ENCODE assay signal across 16 cellular contexts in the genomic region with DNA sequence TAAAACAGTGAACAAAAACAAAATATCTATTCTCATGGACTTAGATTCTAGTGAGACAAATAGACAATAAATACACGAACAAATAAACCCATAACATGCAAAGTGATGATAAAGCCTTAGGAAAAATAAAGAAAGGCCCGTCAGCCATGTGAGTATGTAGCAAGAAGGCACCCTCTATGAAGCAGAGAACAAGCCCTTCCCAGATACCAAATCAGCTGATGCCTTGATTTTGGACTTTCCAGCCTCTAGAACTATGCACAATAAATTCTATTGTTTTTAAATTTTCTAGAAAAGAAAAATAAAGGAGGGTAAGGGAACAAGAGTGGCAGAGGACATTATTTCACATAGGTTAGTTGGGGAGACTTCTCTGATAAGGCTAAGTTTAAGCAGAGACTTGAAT. TPM values are rescaled to one million over a fixed set of nuclear protein-coding genes. Genes with fewer than 3 reads are reported as not detected.
DNase-seq lines count a peak whose midpoint lies in the region; ATAC-seq and TF ChIP-seq lines count a peak whose summit lies in the region.
"Had no signal": no experiment of that assay in that cellular context is flagged by ENCODE, and none has a peak within 500 bp of the region (broad histone marks: within the 10 kb centered on the region; RNA-seq: fewer than 3 reads in every experiment).

No MANE protein-coding gene starts in this region.

- peak overlapping the region; percentile 41; the same call in 1 of the 2 replicates for H4K91ac ChIP-seq in IMR-90 (ENCODE audit: insufficient read depth, low read depth, low read length)

- H2BK120ac ChIP-seq in IMR-90 (ENCODE audit: low read depth, low read length): peak overlapping the region; percentile 76

- H3K79me1 ChIP-seq in IMR-90 (ENCODE audit: low read depth in 1 of 2, low read length in 2 of 2): peaks cover 4 to 32% of the 10 kb centered on the region in 2 experiments

- H3K14ac ChIP-seq in IMR-90 (replicated peaks; ENCODE audit: low read depth, low read length): 0 out of 2 replicates have a peak overlapping the region, but pooled peaks have one; percentile 53

- H3K4me2 ChIP-seq in HCT116 (ENCODE audit: low read length) (peak overlapping the region; percentile 1; the same call in 1 of the 2 replicates), IMR-90 (ENCODE audit: low read depth, low read length) (no peak overlapping the region)
- H3K4me2 ChIP-seq: GM23338 had no signal

- H2BK20ac ChIP-seq in IMR-90 (ENCODE audit: low read depth, low read length): peak overlapping the region; percentile 77

- H2AK5ac ChIP-seq in IMR-90 (ENCODE audit: low read depth, low read length): peak overlapping the region; percentile 31

- H3K23ac ChIP-seq in IMR-90 (ENCODE audit: low read depth, low read length): no peak overlapping the region

- no peaks in the 10 kb centered on the region for H3K9me3 Mint-ChIP-seq in activated CD8-positive, alpha-beta memory T cell treated with anti-CD3 and anti-CD28 coated beads, Interleukin-2, amount 10 ng/mL, durations not matched to agents 7 days and 5 days (ENCODE audit: low read depth)
- no peaks in the 10 kb centered on the region for H3K9me3 Mint-ChIP-seq in activated CD4-positive, alpha-beta T cell treated with anti-CD3 and anti-CD28 coated beads, Interleukin-2, amount 10 ng/mL, durations not matched to agents 24 days and 14 days
- H3K9me3 Mint-ChIP-seq: CD4-positive, alpha-beta memory T cell; GM23338; H9 had no signal

- no peak overlapping the region for H3K27ac Mint-ChIP-seq in activated CD8-positive, alpha-beta memory T cell treated with anti-CD3 and anti-CD28 coated beads, Interleukin-2, amount 10 ng/mL, durations not matched to agents 7 days and 5 days
- no peak overlapping the region for H3K27ac Mint-ChIP-seq in activated CD4-positive, alpha-beta T cell treated with anti-CD3 and anti-CD28 coated beads, Interleukin-2, amount 10 ng/mL, durations not matched to agents 24 days and 14 days
- H3K27ac Mint-ChIP-seq: GM23338, H9, HFFc6 had no signal

- peak overlapping the region; percentile 71; the same call in 1 of the 2 replicates for H3K27ac ChIP-seq in HCT116 (ENCODE audit: low read depth, low read length)
- no peak overlapping the region for H3K27ac ChIP-seq in IMR-90 (ENCODE audit: insufficient read depth, low read length)

- no TSS peak for BruUV-seq in HCT116 (replicated peaks; lab: Mats Ljungman, UMichigan)
- no TSS peak for BruUV-seq in IMR-90 (replicated peaks; lab: Mats Ljungman, UMichigan)

- H2AFZ ChIP-seq in HCT116 (ENCODE audit: low read depth, low read length, poor library complexity, severe bottlenecking) (no peak overlapping the region), IMR-90 (replicated peaks; ENCODE audit: low read length, poor library complexity) (no peak overlapping the region)
- H2AFZ ChIP-seq: GM23338 had no signal

- no peak overlapping the region for H3K56ac ChIP-seq in IMR-90 (ENCODE audit: extremely low read depth, insufficient read depth, low read length)

- intact Hi-C loops in HCT116 (cut with micrococcal nuclease): no loop called here
- intact Hi-C loops in IMR-90 (cut with micrococcal nuclease): no loop called here
- intact Hi-C loops in activated CD4-positive, alpha-beta T cell treated with anti-CD3 and anti-CD28 coated beads, Interleukin-2, amount 10 ng/mL, durations not matched to agents 24 days and 14 days (cut with micrococcal nuclease): no loop called here

- no peak for TF ChIP-seq RAD21 in HCT116 (IDR thresholded peaks at IDR 0.05; ENCODE audit: low read depth)
- no peak for TF ChIP-seq RAD21 in IMR-90 (IDR thresholded peaks at IDR 0.05; ENCODE audit: low read length)

- CTCF ChIA-PET in HCT116 (lab: Charles Lee): interaction anchor here (1.1 kb wide), 1 partner anchor 11 kb away, joined by 4 read pairs; no protein-coding TSS in a partner anchor
- CTCF ChIA-PET in IMR-90 (lab: Yijun Ruan, JAX): interaction anchor here (0.6 kb wide), 1 partner anchor 15 kb away, joined by 3 read pairs; no protein-coding TSS in a partner anchor
- CTCF ChIA-PET in activated CD8-positive, alpha-beta memory T cell treated with anti-CD3 and anti-CD28 coated beads, Interleukin-2, amount 10 ng/mL, durations not matched to agents 7 days and 5 days (lab: Charles Lee): no interaction called here

- RAD21 ChIA-PET in HCT116 (lab: Charles Lee; ENCODE audit: low non-redundant PET in 1 of 2, low total read pairs in 2 of 2, uncharacterized antibody in 2 of 2, unreplicated experiment in 2 of 2): interaction anchor here in 1 of 2 experiments (0.6 to 0.9 kb wide), 2 partner anchors 53 to 72 kb away, joined by 3 read pairs; no protein-coding TSS in a partner anchor

- H3K4ac ChIP-seq in IMR-90 (ENCODE audit: low read depth, low read length): peak overlapping the region; percentile 56; the same call in 1 of the 2 replicates

- H3K36me3 Mint-ChIP-seq in activated CD8-positive, alpha-beta memory T cell treated with anti-CD3 and anti-CD28 coated beads, Interleukin-2, amount 10 ng/mL, durations not matched to agents 7 days and 5 days: no peaks in the 10 kb centered on the region
- no peaks in the 10 kb centered on the region for H3K36me3 Mint-ChIP-seq in activated CD4-positive, alpha-beta T cell treated with anti-CD3 and anti-CD28 coated beads, Interleukin-2, amount 10 ng/mL, durations not matched to agents 24 days and 14 days (ENCODE audit: low read depth)

- H4K20me1 ChIP-seq in HCT116 (ENCODE audit: insufficient read depth) (no peaks in the 10 kb centered on the region), IMR-90 (ENCODE audit: insufficient read depth, low read length) (no peaks in the 10 kb centered on the region)

- H3K9me3 ChIP-seq in HCT116 (ENCODE audit: control insufficient read depth in 1 of 2, insufficient read depth in 1 of 2, low read depth in 1 of 2, low read length in 2 of 2): no peaks in the 10 kb centered on the region
- no peaks in the 10 kb centered on the region; the same call in 1 of the 2 replicates for H3K9me3 ChIP-seq in IMR-90 (ENCODE audit: control insufficient read depth, insufficient read depth, low read length)

- dilution Hi-C loops in IMR-90 (cut with HindIII; ENCODE audit: low sequenced_read_pairs, unreplicated experiment): no loop called here

- no peaks in the 10 kb centered on the region for H3K79me2 ChIP-seq in HCT116 (ENCODE audit: insufficient read depth, low read length)

- H3K9ac ChIP-seq in HCT116 (ENCODE audit: low read length) (no peak overlapping the region; the same call in 1 of the 2 replicates), IMR-90 (ENCODE audit: low read depth, low read length) (no peak overlapping the region)

- no peaks in the 10 kb centered on the region for H3K9me2 ChIP-seq in HCT116 (ENCODE audit: insufficient read depth)

- no CpG with 5 or more reads among the region's 2 CpGs for WGBS in IMR-90 (ENCODE audit: extremely low coverage in 2 of 2, insufficient read length in 1 of 2), 2 experiments

- TF ChIP-seq CTCF in HCT116 (IDR thresholded peaks at IDR 0.05 in 2 of 3, conservative IDR thresholded peaks at IDR 0.05 in 1 of 3; ENCODE audit: borderline replicate concordance in 1 of 3, insufficient read depth in 1 of 3, low read depth in 2 of 3, low read length in 2 of 3): no peak
- TF ChIP-seq CTCF in IMR-90 (conservative IDR thresholded peaks at IDR 0.05; ENCODE audit: low read depth, low read length): no peak

- H3K36me3 ChIP-seq in HCT116 (ENCODE audit: control insufficient read depth in 1 of 2, insufficient read depth in 2 of 2, low read length in 2 of 2) (no peaks in the 10 kb centered on the region), IMR-90 (ENCODE audit: control insufficient read depth, insufficient read depth, low read length) (no peaks in the 10 kb centered on the region)

- ATAC-seq in HCT116: no peak
- ATAC-seq in IMR-90 (ENCODE audit: low read depth): no peak
- no peak for ATAC-seq in activated CD8-positive, alpha-beta memory T cell treated with anti-CD3 and anti-CD28 coated beads, Interleukin-2, amount 10 ng/mL, durations not matched to agents 7 days and 5 days
- ATAC-seq: GM23338 had no signal

- H2BK15ac ChIP-seq in IMR-90 (ENCODE audit: low read depth, low read length): peak overlapping the region; percentile 45; the same call in 1 of the 3 replicates

- H4K5ac ChIP-seq in IMR-90 (ENCODE audit: low read depth, low read length): no peak overlapping the region

- DNase-seq in HCT116 (ENCODE audit: low read depth, low spot score) (no peak), IMR-90 (no peak), SK-MEL-5 (ENCODE audit: low read depth, low spot score) (peak; percentile 73), NCI-H2107 treated with DMSO at 0.1 percent for 48 hours (lab: John Stamatoyannopoulos, UW; ENCODE audit: unreplicated experiment) (no peak)
- DNase-seq in activated CD8-positive, alpha-beta memory T cell treated with anti-CD3 and anti-CD28 coated beads, Interleukin-2, amount 10 ng/mL, durations not matched to agents 7 days and 5 days: no peak
- DNase-seq in activated CD4-positive, alpha-beta T cell treated with anti-CD3 and anti-CD28 coated beads, Interleukin-2, amount 10 ng/mL, durations not matched to agents 24 days and 14 days: no peak
- DNase-seq: C1 segment of cervical spinal cord; Calu3; CD4-positive, alpha-beta memory T cell; COR-L47; DMS53; DMS79 treated with DMSO at 0.1 percent for 48 hours; GF-D8; H9; HFFc6 had no signal

- H3K27me3 Mint-ChIP-seq in activated CD8-positive, alpha-beta memory T cell treated with anti-CD3 and anti-CD28 coated beads, Interleukin-2, amount 10 ng/mL, durations not matched to agents 7 days and 5 days: no peaks in the 10 kb centered on the region
- peaks cover 13% of the 10 kb centered on the region for H3K27me3 Mint-ChIP-seq in activated CD4-positive, alpha-beta T cell treated with anti-CD3 and anti-CD28 coated beads, Interleukin-2, amount 10 ng/mL, durations not matched to agents 24 days and 14 days
- H3K27me3 Mint-ChIP-seq: CD4-positive, alpha-beta memory T cell had no signal

- peak overlapping the region in 1 of 2 experiments; percentile 6; a peak in 2 of 4 replicates for H4K8ac ChIP-seq in IMR-90 (ENCODE audit: low read depth in 2 of 2, low read length in 2 of 2)

- POLR2A ChIA-PET in HCT116 (lab: Charles Lee): interaction anchor here (1.2 to 5.7 kb wide), 4 partner anchors 11 to 48 kb away, joined by 4 to 37 read pairs (median 4); no protein-coding TSS in a partner anchor
- POLR2A ChIA-PET in IMR-90 (lab: Charles Lee; ENCODE audit: unreplicated experiment): no interaction called here

- H2AK9ac ChIP-seq in IMR-90 (replicated peaks; ENCODE audit: low read depth, low read length, poor library complexity): no peak overlapping the region

- H3K4me3 ChIP-seq in HCT116 (replicated peaks in 1 of 2; ENCODE audit: low read depth in 1 of 2, low read length in 2 of 2): no peak overlapping the region
- H3K4me3 ChIP-seq in IMR-90 (ENCODE audit: insufficient read depth, low read depth, low read length): no peak overlapping the region
- H3K4me3 ChIP-seq: GM23338 had no signal

- TF ChIP-seq POLR2A in HCT116 (IDR thresholded peaks at IDR 0.05; ENCODE audit: borderline replicate concordance, extremely low read depth, insufficient read depth, insufficient read length): no peak
- no peak for TF ChIP-seq POLR2A in IMR-90 (IDR thresholded peaks at IDR 0.05; ENCODE audit: low read depth, low read length)

- peaks cover 79 to 93% of the 10 kb centered on the region in 2 experiments for H3K4me1 ChIP-seq in HCT116 (ENCODE audit: control insufficient read depth in 1 of 2, insufficient read depth in 2 of 2, low read length in 2 of 2)
- peaks cover 17% of the 10 kb centered on the region for H3K4me1 ChIP-seq in IMR-90 (ENCODE audit: control insufficient read depth, insufficient read depth, low read length)

- H3K27me3 ChIP-seq in HCT116 (ENCODE audit: insufficient read depth, low read length): no peaks in the 10 kb centered on the region
- no peaks in the 10 kb centered on the region for H3K27me3 ChIP-seq in IMR-90 (ENCODE audit: control insufficient read depth, insufficient read depth, low read length)

- H3K4me3 Mint-ChIP-seq in activated CD8-positive, alpha-beta memory T cell treated with anti-CD3 and anti-CD28 coated beads, Interleukin-2, amount 10 ng/mL, durations not matched to agents 7 days and 5 days: no peak overlapping the region
- no peak overlapping the region for H3K4me3 Mint-ChIP-seq in activated CD4-positive, alpha-beta T cell treated with anti-CD3 and anti-CD28 coated beads, Interleukin-2, amount 10 ng/mL, durations not matched to agents 24 days and 14 days
- H3K4me3 Mint-ChIP-seq: CD4-positive, alpha-beta memory T cell; GM23338; H9; HFFc6 had no signal

- in situ Hi-C loops in IMR-90 (cut with MboI; ENCODE audit: low sequenced_read_pairs) (no loop called here), SK-MEL-5 (cut with HindIII; ENCODE audit: low pct_unique_long_range_greater_than_20kb, low sequenced_read_pairs) (no loop called here)

- no peak overlapping the region for H3K18ac ChIP-seq in IMR-90 (ENCODE audit: low read depth, low read length)

- no peak overlapping the region for H2BK5ac ChIP-seq in IMR-90 (ENCODE audit: low read depth, low read length, poor library complexity, severe bottlenecking)

- peaks cover 10% of the 10 kb centered on the region for H3K4me1 Mint-ChIP-seq in activated CD8-positive, alpha-beta memory T cell treated with anti-CD3 and anti-CD28 coated beads, Interleukin-2, amount 10 ng/mL, durations not matched to agents 7 days and 5 days
- peaks cover 15% of the 10 kb centered on the region for H3K4me1 Mint-ChIP-seq in activated CD4-positive, alpha-beta T cell treated with anti-CD3 and anti-CD28 coated beads, Interleukin-2, amount 10 ng/mL, durations not matched to agents 24 days and 14 days
- H3K4me1 Mint-ChIP-seq: GM23338 had no signal

- peaks cover 19% of the 10 kb centered on the region for H3K9me1 ChIP-seq in IMR-90 (ENCODE audit: insufficient read depth, low read length)

RNA-seq across cellular contexts. Expression of gene SMURF2, which starts 40.7 kb away (rescaled TPM):
- total RNA-seq in HCT116 (2021; ENCODE audit: unreplicated experiment) (127 TPM), IMR-90 (2012; rRNA removed) (736 and 774 TPM in 2 replicates)
- 71.8 and 86.2 TPM in 2 replicates for polyA plus RNA-seq in HCT116 (2012)
- 119 and 131 TPM in 2 replicates for polyA plus RNA-seq in IMR-90 (2012; rRNA removed)
- 23.6 and 30.3 TPM in 2 replicates for polyA plus RNA-seq in IMR-90 (2012; cell fraction: cytosol; rRNA removed)
- 34.4 and 346 TPM in 2 replicates for polyA plus RNA-seq in IMR-90 (2012; cell fraction: nucleus; rRNA removed; ENCODE audit: low replicate concordance)
- 29.1 and 29.2 TPM in 2 replicates for total RNA-seq in SK-MEL-5 (2014; rRNA removed; shearing (Covaris generic))
- polyA plus RNA-seq in SK-MEL-5 (2015; cell fraction: cytosol; rRNA removed): 15.9 and 17.7 TPM in 2 replicates
- polyA plus RNA-seq in SK-MEL-5 (2015; cell fraction: nucleus; rRNA removed): 22.5 and 33.4 TPM in 2 replicates
- total RNA-seq in activated CD8-positive, alpha-beta memory T cell treated with anti-CD3 and anti-CD28 coated beads, Interleukin-2, amount 10 ng/mL, durations not matched to agents 7 days and 5 days: 10 to 100 TPM; 16.0 to 22.1 TPM
- total RNA-seq in activated CD4-positive, alpha-beta T cell treated with anti-CD3 and anti-CD28 coated beads, Interleukin-2, amount 10 ng/mL, durations not matched to agents 24 days and 14 days: 10.3 and 11.3 TPM in 2 replicates
